23 cellular contexts compared by ENCODE assay signal in the genomic region with DNA sequence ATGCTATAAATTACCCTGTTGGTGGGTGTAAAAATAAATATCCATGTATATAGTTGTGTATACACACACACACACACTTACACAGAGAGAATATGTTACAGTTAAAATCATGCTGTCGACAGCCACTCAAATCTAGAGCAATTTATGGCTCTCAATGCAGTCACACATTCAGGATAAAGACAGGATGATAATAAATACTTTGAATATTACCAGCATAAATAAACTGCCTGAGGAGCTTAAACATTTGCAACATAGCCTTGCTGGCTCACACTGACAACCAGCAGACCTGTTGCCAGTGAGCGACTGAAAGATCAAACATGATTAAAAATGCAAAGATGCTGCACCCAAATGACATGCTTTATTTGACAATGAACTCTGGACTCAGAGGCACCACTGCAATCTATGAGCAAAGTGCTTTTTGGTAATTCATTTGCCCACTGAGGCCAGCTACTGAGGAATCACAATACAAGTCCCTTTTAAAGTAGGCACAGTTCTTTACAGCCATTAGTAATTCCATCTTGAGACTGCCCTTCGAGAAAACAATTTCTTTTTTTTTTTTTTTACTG.
DNase-seq lines count a peak whose midpoint lies in the region; ATAC-seq, FAIRE-seq and TF ChIP-seq lines count a peak whose summit lies in the region.
"Had no signal": no experiment of that assay in that cellular context is flagged by ENCODE, and none has a peak within 500 bp of the region (broad histone marks: within the 10 kb centered on the region; RNA-seq: fewer than 3 reads in every experiment).

No MANE protein-coding gene starts in this region.

- H3K27me3 Mint-ChIP-seq in nephron (ENCODE audit: low read depth) (no peaks in the 10 kb centered on the region), neural progenitor cell (ENCODE audit: insufficient read depth, low read depth) (no peaks in the 10 kb centered on the region)
- H3K27me3 Mint-ChIP-seq: T-cell had no signal

- no peak overlapping the region for H3K56ac ChIP-seq in mesendoderm (ENCODE audit: low read length)

- H3K36me3 ChIP-seq in liver (ENCODE audit: control insufficient read depth in 4 of 4, insufficient read depth in 3 of 4, low read depth in 1 of 4, low read length in 3 of 4), result no peaks in the 10 kb centered on the region
- H3K36me3 ChIP-seq in HepG2 (replicated peaks in 1 of 2; ENCODE audit: control insufficient read depth in 1 of 2, insufficient read depth in 2 of 2, low read length in 2 of 2), result no peaks in the 10 kb centered on the region
- H3K36me3 ChIP-seq in neural progenitor cell, result no peaks in the 10 kb centered on the region
- no peaks in the 10 kb centered on the region for H3K36me3 ChIP-seq in mesendoderm (ENCODE audit: control insufficient read depth, insufficient read depth, low read length)
- H3K36me3 ChIP-seq: SJSA1 had no signal

- H3K4me2 ChIP-seq in HepG2 (ENCODE audit: low read depth, low read length) (no peak overlapping the region), neural progenitor cell (no peak overlapping the region), mesendoderm (ENCODE audit: low read length) (no peak overlapping the region)
- H3K4me2 ChIP-seq: PC-9 had no signal

- TF ChIP-seq RAD21 in liver (IDR thresholded peaks at IDR 0.05) (peak; percentile 4 to 7), HepG2 (CRISPR knock-in tag; IDR thresholded peaks at IDR 0.05) (no peak)

- no peaks in the 10 kb centered on the region for H3F3A ChIP-seq in neural progenitor cell (ENCODE audit: low read depth)

- intact Hi-C loops in HepG2 (cut with micrococcal nuclease; ENCODE audit: unreplicated experiment), result no loop called here

- POLR2A ChIA-PET in HepG2 (lab: Yijun Ruan, JAX), result no interaction called here

- no peak overlapping the region for H3K27ac ChIP-seq in liver (ENCODE audit: low read depth in 1 of 2, low read length in 2 of 2)
- no peak overlapping the region for H3K27ac ChIP-seq in HepG2 (ENCODE audit: extremely low read length, insufficient read depth, low read length)
- no peak overlapping the region for H3K27ac ChIP-seq in neural progenitor cell
- no peak overlapping the region for H3K27ac ChIP-seq in mesendoderm (ENCODE audit: low read depth, low read length)
- H3K27ac ChIP-seq: PC-9, SJSA1 had no signal

- H3K4me1 ChIP-seq in liver (ENCODE audit: control insufficient read depth in 4 of 4, insufficient read depth in 4 of 4, low read length in 3 of 4) (no peaks in the 10 kb centered on the region), HepG2 (ENCODE audit: insufficient read depth, low read length) (0 out of 2 replicates have a peak, but pooled peaks cover 7% of the 10 kb centered on the region), neural progenitor cell (peaks cover 12% of the 10 kb centered on the region), mesendoderm (ENCODE audit: control insufficient read depth, low read depth, low read length) (no peaks in the 10 kb centered on the region)
- H3K4me1 ChIP-seq: SJSA1 had no signal

- H2BK120ac ChIP-seq in mesendoderm (ENCODE audit: low read depth, low read length), result no peak overlapping the region

- no peak overlapping the region for H2BK15ac ChIP-seq in mesendoderm (replicated peaks; ENCODE audit: low read depth)

- no TSS peak for BruUV-seq in HepG2 (replicated peaks; lab: Mats Ljungman, UMichigan)

- H3K27me3 ChIP-seq in liver (ENCODE audit: control insufficient read depth in 4 of 4, insufficient read depth in 4 of 4, low read length in 3 of 4) (no peaks in the 10 kb centered on the region), HepG2 (ENCODE audit: control insufficient read depth in 1 of 2, insufficient read depth in 2 of 2, low read length in 2 of 2) (no peaks in the 10 kb centered on the region), neural progenitor cell (no peaks in the 10 kb centered on the region), mesendoderm (ENCODE audit: insufficient read depth, low read length, poor library complexity) (no peaks in the 10 kb centered on the region)
- H3K27me3 ChIP-seq: SJSA1 had no signal

- H3K4ac ChIP-seq in mesendoderm (ENCODE audit: low read depth, low read length), result no peak overlapping the region

- TF ChIP-seq POLR2A in HepG2 (IDR thresholded peaks at IDR 0.05; ENCODE audit: insufficient read depth in 1 of 2, low read depth in 2 of 2, low read length in 2 of 2), result no peak

- no peak overlapping the region for H3K23ac ChIP-seq in mesendoderm (ENCODE audit: low read length)

- TF ChIP-seq CTCF in liver (IDR thresholded peaks at IDR 0.05; ENCODE audit: low read depth, low read length, missing input control), result no peak
- TF ChIP-seq CTCF in HepG2 (CRISPR knock-in tag; IDR thresholded peaks at IDR 0.05), result no peak
- TF ChIP-seq CTCF in nephron (IDR thresholded peaks at IDR 0.05; ENCODE audit: unreplicated experiment in 3 of 3), result no peak
- TF ChIP-seq CTCF in neural progenitor cell (IDR thresholded peaks at IDR 0.05), result no peak

- no peak overlapping the region for H2AK5ac ChIP-seq in mesendoderm (ENCODE audit: low read length)

- peaks cover 10% of the 10 kb centered on the region for H3K4me1 Mint-ChIP-seq in nephron
- no peaks in the 10 kb centered on the region for H3K4me1 Mint-ChIP-seq in neural progenitor cell
- H3K4me1 Mint-ChIP-seq: T-cell had no signal

- FAIRE-seq in HepG2 (lab: Jason Lieb, UNC), result no peak
- FAIRE-seq: GM18507, H54 had no signal

- in situ Hi-C loops in HepG2 (cut with HindIII; ENCODE audit: extremely low pct_ligation_motif_present, low pct_unique_long_range_greater_than_20kb), result no loop called here

- H2BK5ac ChIP-seq in mesendoderm (ENCODE audit: low read length), result no peak overlapping the region

- H3K4me3 ChIP-seq in liver (ENCODE audit: low read depth in 1 of 3, low read length in 3 of 3) (no peak overlapping the region), HepG2 (replicated peaks in 1 of 3; ENCODE audit: insufficient read depth in 1 of 3, low read depth in 2 of 3, low read length in 3 of 3) (no peak overlapping the region), neural progenitor cell (no peak overlapping the region), mesendoderm (ENCODE audit: low read length) (no peak overlapping the region)
- H3K4me3 ChIP-seq: PC-9, SJSA1 had no signal

- H3K36me3 Mint-ChIP-seq in nephron (ENCODE audit: low read depth), result no peaks in the 10 kb centered on the region
- H3K36me3 Mint-ChIP-seq in neural progenitor cell, result no peaks in the 10 kb centered on the region
- H3K36me3 Mint-ChIP-seq: T-cell had no signal

- no peaks in the 10 kb centered on the region for H3K9me3 Mint-ChIP-seq in nephron
- no peaks in the 10 kb centered on the region for H3K9me3 Mint-ChIP-seq in neural progenitor cell

- CTCF ChIA-PET in HepG2 (lab: Yijun Ruan, JAX; ENCODE audit: low intra/inter-chr PET ratio, low total read pairs), result no interaction called here

- TF ChIP-seq EP300 in HepG2 (IDR thresholded peaks at IDR 0.05; ENCODE audit: low read depth in 2 of 2, low read length in 2 of 2), result no peak
- TF ChIP-seq EP300 in HepG2 (CRISPR knock-in tag; IDR thresholded peaks at IDR 0.05; ENCODE audit: borderline replicate concordance), result no peak

- H3K4me3 Mint-ChIP-seq in nephron (no peak overlapping the region), neural progenitor cell (no peak overlapping the region)
- H3K4me3 Mint-ChIP-seq: T-cell had no signal

- H3K79me2 ChIP-seq in HepG2 (ENCODE audit: insufficient read depth, low read length) (no peaks in the 10 kb centered on the region), neural progenitor cell (ENCODE audit: low read depth) (no peaks in the 10 kb centered on the region), mesendoderm (ENCODE audit: control insufficient read depth, insufficient read depth, low read length) (no peaks in the 10 kb centered on the region)

- no peaks in the 10 kb centered on the region for H3K79me1 ChIP-seq in mesendoderm (ENCODE audit: low read length)

- H4K5ac ChIP-seq in mesendoderm (ENCODE audit: low read length), result no peak overlapping the region

- DNase-seq in NCI-H1105 treated with DMSO at 0.1 percent for 48 hours (lab: John Stamatoyannopoulos, UW) (peak; percentile 24), NCI-H1105 (lab: John Stamatoyannopoulos, UW) (no peak), HepG2 (ENCODE audit: low spot score) (no peak), neural progenitor cell (ENCODE audit: low spot score) (no peak), NCI-H128 (lab: John Stamatoyannopoulos, UW; ENCODE audit: unreplicated experiment) (no peak), mesendoderm (no peak)
- DNase-seq: 8988T, ACHN, DMS53, Kasumi-1, MV-4-11, NCI-H1436, NCI-H1930, NCI-H2227 treated with DMSO at 0.1 percent for 48 hours, NCI-H774, PC-9, T-cell had no signal

- no peak; the same call in 2 of the 3 replicates for ATAC-seq in HepG2
- ATAC-seq: Right ventricle myocardium inferior, T-cell had no signal

- H3K9me3 ChIP-seq in liver (ENCODE audit: control insufficient read depth in 4 of 4, low read length in 3 of 4) (no peaks in the 10 kb centered on the region), HepG2 (ENCODE audit: low read length) (no peaks in the 10 kb centered on the region), neural progenitor cell (ENCODE audit: low read depth) (no peaks in the 10 kb centered on the region)
- H3K9me3 ChIP-seq: SJSA1 had no signal

- H3K9ac ChIP-seq in liver (ENCODE audit: low read depth in 1 of 2, low read length in 2 of 2) (no peak overlapping the region), HepG2 (ENCODE audit: insufficient read depth, low read depth, low read length) (no peak overlapping the region), neural progenitor cell (no peak overlapping the region), mesendoderm (ENCODE audit: low read length) (no peak overlapping the region)

- no peak overlapping the region for H4K8ac ChIP-seq in mesendoderm (ENCODE audit: low read depth, low read length)

- H3K27ac Mint-ChIP-seq in nephron (peak overlapping the region; percentile 31 to 54 (median 46)), neural progenitor cell (no peak overlapping the region)
- H3K27ac Mint-ChIP-seq: T-cell had no signal

- H2AFZ ChIP-seq in HepG2 (ENCODE audit: low read length) (no peak overlapping the region), neural progenitor cell (replicated peaks) (no peak overlapping the region)
- H2AFZ ChIP-seq: PC-9 had no signal

- 62% methylated on average over 3 of the region's 3 CpGs for WGBS in liver
- whole genome bisulfite sequencing in HepG2 (ENCODE audit: low lambda C conversion rate), result 25% methylated on average over 3 of the region's 3 CpGs
- WGBS in mesendoderm (ENCODE audit: extremely low coverage, insufficient coverage, low lambda C conversion rate), result no CpG with 5 or more reads among the region's 3 CpGs

- H4K20me1 ChIP-seq in HepG2 (ENCODE audit: insufficient read depth, low read length) (no peaks in the 10 kb centered on the region), neural progenitor cell (ENCODE audit: low read depth) (no peaks in the 10 kb centered on the region)

- no peak overlapping the region for H3K18ac ChIP-seq in mesendoderm (ENCODE audit: low read length)

TF ChIP-seq in liver, 16 proteins besides CTCF, POLR2A, EP300 and RAD21 (continues in another document):
- TF ChIP-seq GABPA (IDR thresholded peaks at IDR 0.05 in 1 of 2, conservative IDR thresholded peaks at IDR 0.05 in 1 of 2) (no peak), HNF4A (conservative IDR thresholded peaks at IDR 0.05) (peak; percentile 78 to 82), NR2F2 (IDR thresholded peaks at IDR 0.05) (no peak)

TF ChIP-seq in HepG2, 621 proteins besides CTCF, POLR2A, EP300 and RAD21:
- TF ChIP-seq ZNF782 (CRISPR knock-in tag; IDR thresholded peaks at IDR 0.05; ENCODE audit: borderline replicate concordance) (no peak), ZNF10 (CRISPR knock-in tag; IDR thresholded peaks at IDR 0.05; ENCODE audit: borderline replicate concordance, low read depth) (no peak)
